ENCODE assay signal across 12 cellular contexts in genomic region chr11:93850585-93851018, GRCh38. TPM values are rescaled to one million over a fixed set of nuclear protein-coding genes. Genes with fewer than 3 reads are reported as not detected.
DNase-seq lines count a peak whose midpoint lies in the region; ATAC-seq, FAIRE-seq and TF ChIP-seq lines count a peak whose summit lies in the region.
"Had no signal": no experiment of that assay in that cellular context is flagged by ENCODE, and none has a peak within 500 bp of the region (broad histone marks: within the 10 kb centered on the region; RNA-seq: fewer than 3 reads in every experiment).

Gene VSTM5, minus strand, starts transcription at chr11:93850618. Its CDS starts 116 bp downstream, at chr11:93850502.

- BruUV-seq in HepG2 (replicated peaks; lab: Mats Ljungman, UMichigan) = no TSS peak

- intact Hi-C loops in HepG2 (cut with micrococcal nuclease; ENCODE audit: unreplicated experiment) = no loop called here

- in situ Hi-C loops in brain microvascular endothelial cell (cut with HindIII; ENCODE audit: low pct_ligation_motif_present, low sequenced_read_pairs) = no loop called here
- in situ Hi-C loops in HepG2 (cut with HindIII; ENCODE audit: extremely low pct_ligation_motif_present, low pct_unique_long_range_greater_than_20kb) = no loop called here

- no peak for FAIRE-seq in HepG2 (lab: Jason Lieb, UNC)

- TF ChIP-seq RAD21 in HepG2 (CRISPR knock-in tag; IDR thresholded peaks at IDR 0.05) = no peak

- POLR2A ChIA-PET in HepG2 (lab: Yijun Ruan, JAX) = no interaction called here

- TF ChIP-seq CTCF in brain microvascular endothelial cell (IDR thresholded peaks at IDR 0.05; ENCODE audit: low read depth, low read length, missing control alignments) (no peak), HepG2 (CRISPR knock-in tag; IDR thresholded peaks at IDR 0.05) (no peak), thoracic aorta (IDR thresholded peaks at IDR 0.05) (no peak)

- no peaks in the 10 kb centered on the region for H3K79me2 ChIP-seq in HepG2 (ENCODE audit: insufficient read depth, low read length)

- CTCF ChIA-PET in HepG2 (lab: Yijun Ruan, JAX; ENCODE audit: low intra/inter-chr PET ratio, low total read pairs) = no interaction called here

- H3K9me3 ChIP-seq in HepG2 (ENCODE audit: low read length) (no peaks in the 10 kb centered on the region), thoracic aorta (no peaks in the 10 kb centered on the region)

- H3K27ac ChIP-seq in brain microvascular endothelial cell = no peak within 1 kb of the TSS
- H3K27ac ChIP-seq in HepG2 (ENCODE audit: extremely low read length, insufficient read depth, low read length) = no peak within 1 kb of the TSS
- no peak within 1 kb of the TSS for H3K27ac ChIP-seq in thoracic aorta
- H3K27ac ChIP-seq: 22Rv1 had no signal

- H2AFZ ChIP-seq in HepG2 (ENCODE audit: low read length) = no peak within 1 kb of the TSS

- DNase-seq in DMS53 treated with DMSO at 0.1 percent for 48 hours (lab: John Stamatoyannopoulos, UW; ENCODE audit: unreplicated experiment) (peak; percentile 52), DMS53 (lab: John Stamatoyannopoulos, UW) (no peak), brain microvascular endothelial cell (no peak), HepG2 (ENCODE audit: low spot score) (no peak), thoracic aorta (ENCODE audit: low spot score) (no peak), GDM1 (lab: John Stamatoyannopoulos, UW) (no peak), GM19238 (ENCODE audit: insufficient read length, low spot score) (no peak), NCI-H1436 (lab: John Stamatoyannopoulos, UW) (no peak)
- DNase-seq: central memory CD4-positive, alpha-beta T cell; NCI-H2081; nephron progenitor cell had no signal

- H3K4me2 ChIP-seq in HepG2 (ENCODE audit: low read depth, low read length) = peak within 1 kb of the TSS; percentile 68

- no peak for TF ChIP-seq EP300 in HepG2 (IDR thresholded peaks at IDR 0.05; ENCODE audit: low read depth in 2 of 2, low read length in 2 of 2)
- no peak for TF ChIP-seq EP300 in HepG2 (CRISPR knock-in tag; IDR thresholded peaks at IDR 0.05; ENCODE audit: borderline replicate concordance)

- no peaks in the 10 kb centered on the region for H3K36me3 ChIP-seq in brain microvascular endothelial cell (replicated peaks)
- no peaks in the 10 kb centered on the region for H3K36me3 ChIP-seq in HepG2 (replicated peaks in 1 of 2; ENCODE audit: control insufficient read depth in 1 of 2, insufficient read depth in 2 of 2, low read length in 2 of 2)
- H3K36me3 ChIP-seq in thoracic aorta = no peaks in the 10 kb centered on the region

- WGBS in HepG2 (ENCODE audit: low lambda C conversion rate) = 3% methylated on average over 6 of the region's 6 CpGs

- H3K27me3 ChIP-seq in brain microvascular endothelial cell (replicated peaks) = no peaks in the 10 kb centered on the region
- peaks cover 4 to 37% of the 10 kb centered on the region in 2 experiments for H3K27me3 ChIP-seq in HepG2 (ENCODE audit: control insufficient read depth in 1 of 2, insufficient read depth in 2 of 2, low read length in 2 of 2)
- no peaks in the 10 kb centered on the region for H3K27me3 ChIP-seq in thoracic aorta (replicated peaks; ENCODE audit: insufficient read depth)

- TF ChIP-seq POLR2A in HepG2 (IDR thresholded peaks at IDR 0.05; ENCODE audit: insufficient read depth in 1 of 2, low read depth in 2 of 2, low read length in 2 of 2) = no peak

- no peak within 1 kb of the TSS for H3K9ac ChIP-seq in HepG2 (ENCODE audit: insufficient read depth, low read depth, low read length)

- H4K20me1 ChIP-seq in HepG2 (ENCODE audit: insufficient read depth, low read length) = no peaks in the 10 kb centered on the region

- H3K4me3 ChIP-seq in brain microvascular endothelial cell (ENCODE audit: low read depth, low read length) (peak within 1 kb of the TSS; percentile 47), HepG2 (replicated peaks in 1 of 3; ENCODE audit: insufficient read depth in 1 of 3, low read depth in 2 of 3, low read length in 3 of 3) (peak within 1 kb of the TSS; percentile 37 to 62 (median 40); a peak in 5 of 6 replicates), thoracic aorta (peak within 1 kb of the TSS; percentile 78)

- H3K4me1 ChIP-seq in HepG2 (ENCODE audit: insufficient read depth, low read length) (peaks cover 19% of the 10 kb centered on the region), thoracic aorta (ENCODE audit: control insufficient read depth in 1 of 2, low read depth in 2 of 2) (peaks cover 3 to 7% of the 10 kb centered on the region in 2 donors)

- ATAC-seq in HepG2 (no peak), thoracic aorta (ENCODE audit: insufficient number of reproducible peaks, low FRiP score, low read depth) (no peak)

TF ChIP-seq in HepG2, 621 proteins besides CTCF, POLR2A, EP300 and RAD21:
- no peak for TF ChIP-seq ETV5 (CRISPR knock-in tag; IDR thresholded peaks at IDR 0.05; ENCODE audit: borderline replicate concordance)

RNA-seq across cellular contexts. Expression of gene VSTM5, which starts in this region (rescaled TPM):
- total RNA-seq in HepG2 (2016; rRNA removed; fragmentation: Illumina TruSeq; extraction: Trizol) (not detected in 2 replicates), thoracic aorta (not detected)
- not detected in 2 replicates for total RNA-seq in HepG2 (2016; cell fraction: cytosol; rRNA removed; fragmentation: Illumina TruSeq; extraction: Trizol; ENCODE audit: low read depth)
- not detected in 2 replicates for total RNA-seq in HepG2 (2016; cell fraction: insoluble cytoplasmic fraction; rRNA removed; fragmentation: Illumina TruSeq; extraction: Trizol)
- not detected in 2 replicates for total RNA-seq in HepG2 (2016; cell fraction: membrane; rRNA removed; fragmentation: Illumina TruSeq; extraction: Trizol)
- not detected in 2 replicates for total RNA-seq in HepG2 (2016; cell fraction: nucleus; rRNA removed; fragmentation: Illumina TruSeq; extraction: Trizol)
- 0.03 TPM in 1 of 2 replicates, not detected in the other for polyA plus RNA-seq in HepG2 (2011; rRNA removed)
- 0.08 TPM in 1 of 2 replicates, not detected in the other for polyA plus RNA-seq in HepG2 (2011; cell fraction: cytosol; rRNA removed)
- 0.05 TPM in 1 of 2 replicates, not detected in the other for polyA plus RNA-seq in HepG2 (2011; cell fraction: nucleus; rRNA removed)
- 0.05 and 0.11 TPM in 2 replicates for polyA plus RNA-seq in HepG2 (2012)
- polyA plus RNA-seq in HepG2 (2016; cell fraction: cytosol; fragmentation: Illumina TruSeq; extraction: Trizol; ENCODE audit: low read depth) = not detected in 2 replicates
- not detected in 2 replicates for polyA plus RNA-seq in HepG2 (2016; cell fraction: insoluble cytoplasmic fraction; fragmentation: Illumina TruSeq; extraction: Trizol; ENCODE audit: low read depth)
- not detected in 2 replicates for polyA plus RNA-seq in HepG2 (2016; cell fraction: membrane; fragmentation: Illumina TruSeq; extraction: Trizol; ENCODE audit: low read depth)
- polyA plus RNA-seq in HepG2 (2016; cell fraction: nucleus; fragmentation: Illumina TruSeq; extraction: Trizol; ENCODE audit: insufficient read depth, low read depth) = not detected in 2 replicates
- not detected in 2 replicates for polyA minus RNA-seq in HepG2 (2011; rRNA and poly(A)+ RNA removed; ENCODE audit: low replicate concordance)
- not detected in 2 replicates for polyA minus RNA-seq in HepG2 (2011; cell fraction: cytosol; rRNA and poly(A)+ RNA removed)
- polyA minus RNA-seq in HepG2 (2011; cell fraction: nucleus; rRNA and poly(A)+ RNA removed) = 0.26 and 0.99 TPM in 2 replicates
